In genomic region chr4:81471361-81472248, GRCh38 we compare ENCODE assay signal across 8 cellular contexts. TPM values are rescaled to one million over a fixed set of nuclear protein-coding genes. Genes with fewer than 3 reads are reported as not detected.
DNase-seq lines count a peak whose midpoint lies in the region; TF ChIP-seq lines count a peak whose summit lies in the region.

TSS of gene RASGEF1B (minus strand) at chr4:81471907. CDS start at chr4:81459508, 12,399 bp downstream.

- peak within 1 kb of the TSS; percentile 90 for H3K27ac ChIP-seq in substantia nigra (ENCODE audit: low read depth, low read length, poor library complexity, severe bottlenecking)

- peak within 1 kb of the TSS; percentile 74; the same call in 1 of the 2 replicates for H3K9ac ChIP-seq in ES-I3 (ENCODE audit: low read depth, low read length)

- POLR2A ChIA-PET in HEK293T (lab: Yijun Ruan, JAX) = interaction anchor here (0.6 to 1.8 kb wide), 7 partner anchors 42 to 367 kb away, joined by 3 to 6 read pairs (median 3); no protein-coding TSS in a partner anchor

- H3K9me3 ChIP-seq in ES-I3 (ENCODE audit: control insufficient read depth, insufficient read depth, low read length) = no peaks in the 10 kb centered on the region

- peaks cover 7% of the 10 kb centered on the region for H3K4me1 ChIP-seq in ES-I3 (ENCODE audit: insufficient read depth, low read length)

- H3K27me3 Mint-ChIP-seq in activated naive CD4-positive, alpha-beta T cell treated with anti-CD3 and anti-CD28 coated beads, Interleukin-2, amount 10 ng/mL, durations not matched to agents 7 days and 5 days = peaks cover 15% of the 10 kb centered on the region

- CTCF ChIA-PET in HEK293T (lab: Yijun Ruan, JAX) = interaction anchor here (0.6 to 1.2 kb wide), 5 partner anchors 244 to 806 kb away, joined by 3 to 5 read pairs (median 4); no protein-coding TSS in a partner anchor
- CTCF ChIA-PET in activated naive CD4-positive, alpha-beta T cell treated with anti-CD3 and anti-CD28 coated beads, Interleukin-2, amount 10 ng/mL, durations not matched to agents 7 days and 5 days (lab: Charles Lee) = interaction anchor here (0.6 to 3.5 kb wide), 6 partner anchors 18 to 373 kb away, joined by 3 to 28 read pairs (median 4); no protein-coding TSS in a partner anchor

- no peaks in the 10 kb centered on the region for H3K36me3 Mint-ChIP-seq in activated naive CD4-positive, alpha-beta T cell treated with anti-CD3 and anti-CD28 coated beads, Interleukin-2, amount 10 ng/mL, durations not matched to agents 7 days and 5 days

- H3K4me1 Mint-ChIP-seq in activated naive CD4-positive, alpha-beta T cell treated with anti-CD3 and anti-CD28 coated beads, Interleukin-2, amount 10 ng/mL, durations not matched to agents 7 days and 5 days = peaks cover 29% of the 10 kb centered on the region

- H3K9me3 Mint-ChIP-seq in activated naive CD4-positive, alpha-beta T cell treated with anti-CD3 and anti-CD28 coated beads, Interleukin-2, amount 10 ng/mL, durations not matched to agents 7 days and 5 days = no peaks in the 10 kb centered on the region

- H3K36me3 ChIP-seq in ES-I3 (ENCODE audit: insufficient read depth, low read length) = no peaks in the 10 kb centered on the region

- peak within 1 kb of the TSS; percentile 81 for H3K4me3 Mint-ChIP-seq in activated naive CD4-positive, alpha-beta T cell treated with anti-CD3 and anti-CD28 coated beads, Interleukin-2, amount 10 ng/mL, durations not matched to agents 7 days and 5 days

- DNase-seq in HEK293T (ENCODE audit: extremely low spot score) (peak; percentile 78), MV-4-11 (lab: John Stamatoyannopoulos, UW) (peak; percentile 70), SK-N-DZ (ENCODE audit: low spot score) (peak; percentile 40), globus pallidus (ENCODE audit: low spot score) (peak; percentile 95), nucleus accumbens (lab: John Stamatoyannopoulos, UW) (peak; percentile 12 to 94 (median 88)), substantia nigra (lab: John Stamatoyannopoulos, UW) (peak; percentile 60 to 95 (median 85))
- peak; percentile 92 for DNase-seq in activated naive CD4-positive, alpha-beta T cell treated with anti-CD3 and anti-CD28 coated beads, Interleukin-2, amount 10 ng/mL, durations not matched to agents 7 days and 5 days

- H3K27ac Mint-ChIP-seq in activated naive CD4-positive, alpha-beta T cell treated with anti-CD3 and anti-CD28 coated beads, Interleukin-2, amount 10 ng/mL, durations not matched to agents 7 days and 5 days = peak within 1 kb of the TSS; percentile 92

TF ChIP-seq in HEK293T, 16 proteins besides CTCF, POLR2A, EP300 and RAD21:
- TF ChIP-seq TARDBP (IDR thresholded peaks at IDR 0.05) = no peak
- TF ChIP-seq L3MBTL2 (conservative IDR thresholded peaks at IDR 0.05) = peak; percentile 52; the same call in 1 of the 2 replicates

RNA-seq across cellular contexts. Expression of gene RASGEF1B, which starts in this region (rescaled TPM):
- not detected in 2 replicates for polyA plus RNA-seq in SK-N-DZ (2014; cell fraction: cytosol; rRNA removed)
- polyA plus RNA-seq in SK-N-DZ (2014; cell fraction: nucleus; rRNA removed) = not detected in 2 replicates

Comparison
In these comparisons a context has a peak if more than half of its experiments do, and no peak if none do; other contexts are left out.
1. Peak in every context shown above with its lines: DNase-seq and H3K27ac ChIP-seq.
2. DNase-seq: peak in every context shown above with its lines; median percentile 95 in globus pallidus; 92 in activated naive CD4-positive, alpha-beta T cell treated with anti-CD3 and anti-CD28 coated beads, Interleukin-2, amount 10 ng/mL, durations not matched to agents 7 days and 5 days; 88 in nucleus accumbens; 85 in substantia nigra; 78 in HEK293T; 70 in MV-4-11; 40 in SK-N-DZ.